Comparison of ENCODE assay signal across 9 cellular contexts in the genomic region with DNA sequence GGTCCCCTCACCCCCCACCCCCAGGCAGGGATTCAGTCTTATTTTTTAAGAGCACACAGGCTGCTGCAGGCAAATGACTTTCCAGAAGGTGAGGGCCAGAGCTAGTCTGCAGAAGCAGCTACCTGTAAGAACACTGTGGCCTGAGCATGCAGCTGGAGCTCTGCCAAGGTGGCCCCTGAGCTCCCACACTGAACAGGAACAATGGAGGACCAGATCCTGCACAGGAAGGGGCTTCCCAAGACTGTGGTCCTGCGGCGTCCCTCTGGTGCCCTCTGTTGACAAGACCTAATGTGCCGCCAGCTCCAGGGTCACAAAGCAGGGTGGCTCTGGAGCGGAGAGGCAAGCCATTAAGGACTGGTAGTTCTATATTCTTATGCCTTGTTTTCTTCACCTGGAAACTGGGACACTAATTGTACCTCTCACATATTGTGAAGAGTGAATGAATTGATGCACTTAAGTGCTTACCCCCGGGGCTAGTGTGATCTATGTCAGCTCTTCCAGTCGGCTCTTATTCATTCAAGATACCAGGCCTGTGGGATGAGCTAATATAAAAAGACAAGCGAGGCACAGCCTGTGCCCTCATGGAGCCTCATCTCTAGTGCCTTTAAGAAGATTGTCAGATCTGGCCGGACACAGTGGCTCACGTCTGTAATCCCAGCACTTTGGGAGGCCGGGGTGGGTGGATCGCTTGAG. TPM values are rescaled to one million over a fixed set of nuclear protein-coding genes. Genes with fewer than 3 reads are reported as not detected.
DNase-seq lines count a peak whose midpoint lies in the region; ATAC-seq and TF ChIP-seq lines count a peak whose summit lies in the region.
"Had no signal": no experiment of that assay in that cellular context is flagged by ENCODE, and none has a peak within 500 bp of the region (broad histone marks: within the 10 kb centered on the region; RNA-seq: fewer than 3 reads in every experiment).

No MANE protein-coding gene starts in this region.

- no peak overlapping the region for H3K27ac ChIP-seq in hepatocyte
- H3K27ac ChIP-seq: epithelial cell of prostate had no signal

- ATAC-seq in GM18868 (IDR thresholded peaks at IDR 0.05; ENCODE audit: unreplicated experiment) (peak; percentile 60), GM18907 (IDR thresholded peaks at IDR 0.05; ENCODE audit: unreplicated experiment) (no peak)

- peak; percentile 60 for DNase-seq in AG08396 (ENCODE audit: low spot score)
- DNase-seq in NCI-H2029 treated with DMSO at 0.1 percent for 48 hours (lab: John Stamatoyannopoulos, UW): peak; percentile 11
- DNase-seq in activated CD8-positive, alpha-beta memory T cell treated with anti-CD3 and anti-CD28 coated beads, Interleukin-2, amount 50 U/mL, for 4 hours: peak; percentile 17
- peak; percentile 78 for DNase-seq in hepatocyte (ENCODE audit: low spot score)
- peak; percentile 28 for DNase-seq in stimulated activated CD4-positive, alpha-beta T cell treated with anti-CD3 and anti-CD28 coated beads, Interleukin-1b, Interleukin-23, amount 100 ng/mL, for 48 hours
- DNase-seq in activated effector memory CD4-positive, alpha-beta T cell treated with anti-CD3 and anti-CD28 coated beads, Interleukin-2, amount 50 U/mL, for 16 hours: no peak

- H3K4me2 ChIP-seq in hepatocyte: peak overlapping the region; percentile 62

- peak; percentile 58 for TF ChIP-seq CTCF in hepatocyte (IDR thresholded peaks at IDR 0.05; ENCODE audit: poor library complexity)

- no peaks in the 10 kb centered on the region for H3K9me2 ChIP-seq in hepatocyte (replicated peaks; ENCODE audit: insufficient read depth)

- peaks cover 4% of the 10 kb centered on the region for H3K4me1 ChIP-seq in hepatocyte (ENCODE audit: insufficient read depth)

- H3K4me3 ChIP-seq in hepatocyte: no peak overlapping the region

- no peaks in the 10 kb centered on the region for H3K9me3 ChIP-seq in hepatocyte (ENCODE audit: low read depth)

- peaks cover 2% of the 10 kb centered on the region for H4K20me1 ChIP-seq in hepatocyte (ENCODE audit: insufficient read depth, poor library complexity, severe bottlenecking)

- peaks cover under 1% of the 10 kb centered on the region for H3K27me3 ChIP-seq in hepatocyte

- 57% methylated on average over 11 of the region's 11 CpGs for WGBS in hepatocyte (ENCODE audit: low lambda C conversion rate, missing lambda C conversion rate)

- H3K79me2 ChIP-seq in hepatocyte: no peaks in the 10 kb centered on the region

- no peak overlapping the region for H2AFZ ChIP-seq in hepatocyte

- no peaks in the 10 kb centered on the region for H3K36me3 ChIP-seq in hepatocyte (replicated peaks; ENCODE audit: insufficient read depth, low read depth)

RNA-seq across cellular contexts. Expression of a gene that starts 8.0 kb away (rescaled TPM):
- 8.2 and 8.9 TPM in 2 replicates for total RNA-seq in hepatocyte
- 7.6 and 8.4 TPM in 2 replicates for polyA plus RNA-seq in hepatocyte

RNA-seq across cellular contexts. Expression of a gene that starts 49.9 kb away (rescaled TPM):
- 24.7 and 26.3 TPM in 2 replicates for total RNA-seq in hepatocyte
- 19.3 and 23.2 TPM in 2 replicates for polyA plus RNA-seq in hepatocyte
